Comparison of ENCODE assay signal across 8 cellular contexts in genomic region chr7:69597278-69598076, GRCh38. TPM values are rescaled to one million over a fixed set of nuclear protein-coding genes. Genes with fewer than 3 reads are reported as not detected.
DNase-seq lines count a peak whose midpoint lies in the region; ATAC-seq and TF ChIP-seq lines count a peak whose summit lies in the region.

No MANE protein-coding gene starts in this region.

- peak; percentile 18 for DNase-seq in activated T-cell treated with anti-CD3 and anti-CD28 coated beads, Interleukin-2, amount 50 U/mL, for 1 hour
- DNase-seq in activated T-cell treated with anti-CD3 and anti-CD28 coated beads for 4 hours, result no peak
- DNase-seq in WERI-Rb-1, result peak; percentile 58
- peak; percentile 24 for DNase-seq in germinal center (ENCODE audit: low spot score)
- DNase-seq in ovary, result peak in 2 of 5 donors; percentile 57 to 77

- H3K4me3 ChIP-seq in WERI-Rb-1 (ENCODE audit: low read depth, low read length), result peak overlapping the region; percentile 80
- H3K4me3 ChIP-seq in ovary, result peak overlapping the region; percentile 81

- no peak for TF ChIP-seq CTCF in WERI-Rb-1 (IDR thresholded peaks at IDR 0.05; ENCODE audit: low read depth, low read length)
- no peak for TF ChIP-seq CTCF in ovary (IDR thresholded peaks at IDR 0.05)

- H3K4me1 ChIP-seq in ovary (ENCODE audit: insufficient read depth), result peaks cover 6% of the 10 kb centered on the region

- H3K27ac ChIP-seq in WERI-Rb-1, result peak overlapping the region; percentile 89
- peak overlapping the region; percentile 92 to 95 for H3K27ac ChIP-seq in ovary

- H3K9me3 ChIP-seq in WERI-Rb-1 (ENCODE audit: severe bottlenecking), result no peaks in the 10 kb centered on the region
- no peaks in the 10 kb centered on the region for H3K9me3 ChIP-seq in ovary

- peak; percentile 12 for ATAC-seq in HG02973 (IDR thresholded peaks at IDR 0.05; ENCODE audit: unreplicated experiment)
- no peak for ATAC-seq in HG03469 (IDR thresholded peaks at IDR 0.05; ENCODE audit: unreplicated experiment)
- ATAC-seq in GM18861 (IDR thresholded peaks at IDR 0.05; ENCODE audit: unreplicated experiment), result no peak

- intact Hi-C loops in ovary (cut with DNase I), result loop anchor here in 1 of 4 donors (10.0 kb wide), 1 partner anchor 1097 kb away; no protein-coding TSS in a partner anchor

- H3K36me3 ChIP-seq in WERI-Rb-1 (0 out of 2 replicates have a peak, but pooled peaks cover 4% of the 10 kb centered on the region), ovary (no peaks in the 10 kb centered on the region)

- TF ChIP-seq EP300 in ovary (IDR thresholded peaks at IDR 0.05), result no peak

- WGBS in ovary, 3 donors, result 0 to 1% (median 1%) methylated on average over 49 to 78 of the region's 78 CpGs

- H3K27me3 ChIP-seq in WERI-Rb-1 (ENCODE audit: insufficient read depth, low read depth, severe bottlenecking) (no peaks in the 10 kb centered on the region), ovary (no peaks in the 10 kb centered on the region)

- no peak for TF ChIP-seq POLR2A in ovary (IDR thresholded peaks at IDR 0.05)

RNA-seq across cellular contexts. Expression of gene AUTS2, which starts 0.8 kb away (rescaled TPM):
- total RNA-seq in ovary, result 10 to 100 TPM; 35.4 to 60.9 (median 47.8) TPM
- 10 to 100 TPM; 18.3 to 22.0 TPM for polyA plus RNA-seq in ovary
